In the genomic region with DNA sequence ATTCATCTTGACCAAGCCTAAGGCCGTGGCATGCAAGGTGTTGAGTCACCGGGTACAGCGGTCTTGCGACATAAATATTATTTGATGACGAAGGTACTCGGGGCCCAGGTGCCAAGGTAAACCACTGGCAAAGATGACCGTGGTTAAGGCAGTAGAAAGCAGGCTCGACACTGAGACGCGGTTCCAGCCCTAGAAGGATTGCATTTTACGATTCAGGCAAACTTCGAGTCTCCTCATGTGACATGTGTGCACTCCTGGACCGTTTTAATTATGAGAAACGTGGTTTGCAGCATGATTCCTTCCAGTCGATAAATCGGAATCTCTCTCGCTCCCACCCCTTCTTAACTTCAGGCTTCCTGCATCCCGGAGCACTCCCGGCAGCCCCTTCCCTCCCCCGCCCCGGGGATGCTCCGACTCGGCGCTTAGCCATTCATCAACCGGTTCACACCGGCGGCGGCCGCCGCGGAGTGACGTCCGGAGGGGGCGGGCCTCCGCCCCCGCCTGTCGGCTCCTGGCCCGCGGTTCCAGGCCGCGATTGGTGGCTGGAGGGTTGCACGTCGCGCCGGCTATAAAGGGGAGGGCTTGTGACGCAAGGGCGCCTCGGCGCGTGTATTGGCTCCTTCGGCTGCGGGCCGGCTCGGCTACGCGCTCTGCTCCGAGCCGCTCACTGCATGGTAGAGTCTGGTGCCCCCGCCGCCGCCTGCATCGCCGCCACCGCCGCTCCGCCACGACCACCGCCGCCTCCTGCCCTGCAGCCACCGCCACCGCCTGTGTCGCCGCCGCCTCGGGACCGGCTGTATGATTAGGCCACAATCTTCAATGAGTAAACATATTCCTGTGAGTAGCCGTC, we compare ENCODE assay signal across 8 cellular contexts.
A peak's percentile ranks its signal among the peaks of the same experiment; 100 is the strongest.
DNase-seq lines count a peak whose midpoint lies in the region; ATAC-seq lines count a peak whose summit lies in the region.

TSS of gene LOC128125822 (plus strand) at position 598 of the 850 bp plus-strand sequence.
TSS of gene PTP4A1 (plus strand) at position 598 of the 850 bp plus-strand sequence. CDS start 4,401 bp downstream, outside the sequence.

- peak; percentile 99 for DNase-seq in Ammon's horn (ENCODE audit: low spot score)
- DNase-seq in GM19238 (ENCODE audit: insufficient read length, low spot score), result peak; percentile 84
- DNase-seq in NCI-H524 (lab: John Stamatoyannopoulos, UW), result peak; percentile 93 to 96
- DNase-seq in activated CD4-positive, alpha-beta T cell treated with anti-CD3 and anti-CD28 coated beads for 4 hours, result peak; percentile 96 to 97
- DNase-seq in kidney tubule cell (ENCODE audit: low spot score), result peak; percentile 98
- peak; percentile 87 to 95 (median 91) for DNase-seq in stimulated activated CD4-positive, alpha-beta T cell treated with anti-CD3 and anti-CD28 coated beads, Interleukin-1b, Interleukin-23, amount 100 ng/mL, for 24 hours (ENCODE audit: low read depth in 4 of 4, low spot score in 1 of 4)

- peak within 1 kb of the TSS; percentile 93 for H3K27ac ChIP-seq in cingulate gyrus (ENCODE audit: low read depth, low read length)

- ATAC-seq in HG03442 (IDR thresholded peaks at IDR 0.05; ENCODE audit: unreplicated experiment), result peak; percentile 89

Comparison
In these comparisons a context has a peak if more than half of its experiments do, and no peak if none do; other contexts are left out.
1. Peak in every context shown above with its lines: DNase-seq, ATAC-seq and H3K27ac ChIP-seq.